Comparison of ENCODE assay signal across 1 cellular context in genomic region chr13:42758515-42758914, GRCh38.
TF ChIP-seq lines count a peak whose summit lies in the region.

No MANE protein-coding gene starts in this region.

TF ChIP-seq in GM23338, 12 proteins besides CTCF, POLR2A, EP300 and RAD21 (continued from another document):
- TF ChIP-seq POLR2AphosphoS5 (IDR thresholded peaks at IDR 0.05; ENCODE audit: low read depth) (no peak), CREB1 (CRISPR knock-in tag; IDR thresholded peaks at IDR 0.05; ENCODE audit: low read depth) (no peak), EZH2phosphoT487 (IDR thresholded peaks at IDR 0.05; ENCODE audit: unreplicated experiment) (no peak), ZNF114 (CRISPR knock-in tag; IDR thresholded peaks at IDR 0.05) (no peak), REST (IDR thresholded peaks at IDR 0.05; ENCODE audit: unreplicated experiment) (no peak), ZNF331 (CRISPR knock-in tag; IDR thresholded peaks at IDR 0.05; ENCODE audit: low read depth) (no peak), NANOG (IDR thresholded peaks at IDR 0.05; ENCODE audit: borderline replicate concordance) (no peak)
